In genomic region chr14:101132051-101132541, GRCh38 we compare ENCODE assay signal across 28 cellular contexts.
A peak's percentile ranks its signal among the peaks of the same experiment; 100 is the strongest.
DNase-seq lines count a peak whose midpoint lies in the region; ATAC-seq and TF ChIP-seq lines count a peak whose summit lies in the region.
"Had no signal": no experiment of that assay in that cellular context is flagged by ENCODE, and none has a peak within 500 bp of the region (broad histone marks: within the 10 kb centered on the region; RNA-seq: fewer than 3 reads in every experiment).

No MANE protein-coding gene starts in this region.

- H3K27me3 ChIP-seq in right lobe of liver, result no peaks in the 10 kb centered on the region
- H3K27me3 ChIP-seq: ascending aorta, cardiac muscle cell had no signal

- no peak for TF ChIP-seq POLR2A in right lobe of liver (IDR thresholded peaks at IDR 0.05)

- no peak for ATAC-seq in activated T-cell treated with anti-CD3 and anti-CD28 coated beads, Interleukin-2, amount 50 U/mL, for 4 hours
- ATAC-seq in right lobe of liver, result no peak
- ATAC-seq: K562; naive thymus-derived CD4-positive, alpha-beta T cell; stimulated activated naive CD8-positive, alpha-beta T cell treated with anti-CD3 and anti-CD28 coated beads, Interleukin-15, Interleukin-2, amounts not matched to agents 100 U/mL and 50 U/mL, for 24 hours had no signal

- H3K4me1 Mint-ChIP-seq in activated T-cell treated with anti-CD3 and anti-CD28 coated beads, Interleukin-2, amount 50 U/mL, for 4 hours (ENCODE audit: low read depth), result no peaks in the 10 kb centered on the region
- H3K4me1 Mint-ChIP-seq: CD8-positive, alpha-beta memory T cell had no signal

- peaks cover 5% of the 10 kb centered on the region for H3K9me3 Mint-ChIP-seq in activated T-cell treated with anti-CD3 and anti-CD28 coated beads, Interleukin-2, amount 50 U/mL, for 4 hours

- DNase-seq in activated T-cell treated with anti-CD3 and anti-CD28 coated beads, Interleukin-2, amount 50 U/mL, for 4 hours, result peak; percentile 2
- DNase-seq in activated T-cell treated with anti-CD3 and anti-CD28 coated beads for 4 hours, result no peak
- DNase-seq in Daoy (ENCODE audit: low read depth), result peak; percentile 56
- peak; percentile 38 for DNase-seq in islet precursor cell
- peak; percentile 12 for DNase-seq in stimulated activated CD8-positive, alpha-beta memory T cell treated with anti-CD3 and anti-CD28 coated beads, Interleukin-4, amount 100 ng/mL, for 48 hours
- no peak for DNase-seq in occipital lobe (lab: John Stamatoyannopoulos, UW)
- DNase-seq in NCI-H1694 treated with DMSO at 0.1 percent for 48 hours (lab: John Stamatoyannopoulos, UW), result no peak
- DNase-seq in right lobe of liver, result no peak
- DNase-seq: activated CD4-positive, alpha-beta T cell treated with anti-CD3 and anti-CD28 coated beads, Interleukin-2, amount 50 U/mL, for 4 hours; activated CD4-positive, CD25-positive, alpha-beta regulatory T cell; activated gamma-delta T cell; AML-193; foreskin fibroblast; left ventricle myocardium inferior; midbrain; NCI-H1092 treated with DMSO at 0.1 percent for 48 hours; NCI-H187; NCI-H2171 treated with DMSO at 0.1 percent for 48 hours; NCI-H510A treated with DMSO at 0.1 percent for 48 hours; RPMI8226; stimulated activated CD4-positive, alpha-beta T cell treated with anti-CD3 and anti-CD28 coated beads, Interleukin-1b, Interleukin-23, amount 100 ng/mL, for 48 hours; stimulated activated naive CD8-positive, alpha-beta T cell treated with anti-CD3 and anti-CD28 coated beads, Interleukin-15, Interleukin-2, amounts not matched to agents 100 U/mL and 50 U/mL, for 24 hours had no signal

- H3K27ac ChIP-seq in right lobe of liver, result no peak overlapping the region
- H3K27ac ChIP-seq: ascending aorta, cardiac muscle cell, left ventricle myocardium inferior, thoracic aorta had no signal

- no peak overlapping the region for H3K4me3 ChIP-seq in right lobe of liver
- H3K4me3 ChIP-seq: ascending aorta, cardiac muscle cell, K562, left ventricle myocardium inferior, thoracic aorta had no signal

- TF ChIP-seq CTCF in right lobe of liver (IDR thresholded peaks at IDR 0.05), result no peak

- H3K36me3 ChIP-seq in right lobe of liver, result no peaks in the 10 kb centered on the region
- H3K36me3 ChIP-seq: ascending aorta, cardiac muscle cell, left ventricle myocardium inferior, thoracic aorta had no signal

- WGBS in right lobe of liver (ENCODE audit: insufficient coverage, low coverage, low lambda C conversion rate, missing lambda C conversion rate), result 29% methylated on average over 2 of the region's 10 CpGs

- no peak overlapping the region for H3K4me3 Mint-ChIP-seq in activated T-cell treated with anti-CD3 and anti-CD28 coated beads, Interleukin-2, amount 50 U/mL, for 4 hours
- H3K4me3 Mint-ChIP-seq: CD8-positive, alpha-beta memory T cell; naive thymus-derived CD4-positive, alpha-beta T cell had no signal

- H3K27me3 Mint-ChIP-seq in activated T-cell treated with anti-CD3 and anti-CD28 coated beads, Interleukin-2, amount 50 U/mL, for 4 hours (ENCODE audit: low read depth), result peaks cover 20% of the 10 kb centered on the region

- H3K9me3 ChIP-seq in right lobe of liver, result no peaks in the 10 kb centered on the region
- H3K9me3 ChIP-seq: ascending aorta, left ventricle myocardium inferior, thoracic aorta had no signal

- H3K36me3 Mint-ChIP-seq in activated T-cell treated with anti-CD3 and anti-CD28 coated beads, Interleukin-2, amount 50 U/mL, for 4 hours (ENCODE audit: insufficient read depth), result no peaks in the 10 kb centered on the region
- H3K36me3 Mint-ChIP-seq: CD8-positive, alpha-beta memory T cell had no signal

- intact Hi-C loops in right lobe of liver (cut with DNase I), result no loop called here

- H3K4me1 ChIP-seq in right lobe of liver, result no peaks in the 10 kb centered on the region
- H3K4me1 ChIP-seq: ascending aorta, left ventricle myocardium inferior had no signal

Comparison
In these comparisons a context has a peak if more than half of its experiments do, and no peak if none do; other contexts are left out.
1. DNase-seq: peak in activated T-cell treated with anti-CD3 and anti-CD28 coated beads, Interleukin-2, amount 50 U/mL, for 4 hours (single experiment), Daoy (single experiment), islet precursor cell (single experiment) and stimulated activated CD8-positive, alpha-beta memory T cell treated with anti-CD3 and anti-CD28 coated beads, Interleukin-4, amount 100 ng/mL, for 48 hours (single experiment); none in activated T-cell treated with anti-CD3 and anti-CD28 coated beads for 4 hours (single experiment), occipital lobe (single experiment), NCI-H1694 treated with DMSO at 0.1 percent for 48 hours (single experiment) and right lobe of liver (0 of 3).